ENCODE assay signal across 8 cellular contexts in genomic region chr5:81749562-81750307, GRCh38. TPM values are rescaled to one million over a fixed set of nuclear protein-coding genes. Genes with fewer than 3 reads are reported as not detected.
DNase-seq lines count a peak whose midpoint lies in the region; ATAC-seq, FAIRE-seq and TF ChIP-seq lines count a peak whose summit lies in the region.

No MANE protein-coding gene starts in this region.

- peak overlapping the region; percentile 65 for H2AFZ ChIP-seq in endothelial cell of umbilical vein (ENCODE audit: low read depth, low read length)

- H3K79me2 ChIP-seq in endothelial cell of umbilical vein (ENCODE audit: control insufficient read depth, insufficient read depth, low read length), result no peaks in the 10 kb centered on the region

- no peaks in the 10 kb centered on the region for H3K27me3 ChIP-seq in endothelial cell of umbilical vein (ENCODE audit: control insufficient read depth in 2 of 2, insufficient read depth in 2 of 2, low read length in 2 of 2)

- H3K36me3 ChIP-seq in KOPT-K1 (ENCODE audit: insufficient read depth, low read length) (no peaks in the 10 kb centered on the region), endothelial cell of umbilical vein (ENCODE audit: control insufficient read depth in 2 of 2, extremely low read depth in 1 of 2, insufficient read depth in 2 of 2, low read length in 2 of 2) (no peaks in the 10 kb centered on the region)

- H3K27me3 Mint-ChIP-seq in naive thymus-derived CD8-positive, alpha-beta T cell, result no peaks in the 10 kb centered on the region

- TF ChIP-seq CTCF in GM12873 (IDR thresholded peaks at IDR 0.05; ENCODE audit: insufficient read depth, low read depth, low read length, missing control alignments), result peak; percentile 14
- peak in 1 of 2 donors; percentile 1 for TF ChIP-seq CTCF in endothelial cell of umbilical vein (IDR thresholded peaks at IDR 0.05; ENCODE audit: extremely low read depth in 1 of 2, insufficient read depth in 1 of 2, low read depth in 1 of 2, low read length in 2 of 2)

- peak overlapping the region; percentile 92 to 99 (median 96) for H3K4me3 Mint-ChIP-seq in naive thymus-derived CD8-positive, alpha-beta T cell

- no peak for FAIRE-seq in endothelial cell of umbilical vein (lab: Jason Lieb, UNC)

- H3K9me3 ChIP-seq in KOPT-K1 (ENCODE audit: insufficient read depth, low read length, poor library complexity, severe bottlenecking), result no peaks in the 10 kb centered on the region
- H3K9me3 ChIP-seq in endothelial cell of umbilical vein (replicated peaks; ENCODE audit: control insufficient read depth, insufficient read depth, low read length), result no peaks in the 10 kb centered on the region

- POLR2A ChIA-PET in endothelial cell of umbilical vein (lab: Charles Lee), result interaction anchor here (0.6 to 1.9 kb wide), 2 partner anchors 102 to 418 kb away, joined by 3 to 37 read pairs; no protein-coding TSS in a partner anchor
- POLR2A ChIA-PET in naive thymus-derived CD8-positive, alpha-beta T cell (lab: Charles Lee), result interaction anchor here (0.6 to 4.3 kb wide), 10 partner anchors 8 to 529 kb away, joined by 4 to 190 read pairs (median 6); partner anchors contain the start of genes ATG10, RPS23 and ZCCHC9

- H3K4me3 ChIP-seq in endothelial cell of umbilical vein (replicated peaks in 1 of 3; ENCODE audit: insufficient read depth in 1 of 3, low read depth in 1 of 3, low read length in 3 of 3), result peak overlapping the region; percentile 40 to 69 (median 60)

- no peak for TF ChIP-seq POLR2A in endothelial cell of umbilical vein (IDR thresholded peaks at IDR 0.05; ENCODE audit: low read depth, low read length)

- H3K4me1 ChIP-seq in endothelial cell of umbilical vein (ENCODE audit: control insufficient read depth, extremely low read depth, insufficient read depth, low read length), result peaks cover 11% of the 10 kb centered on the region

- dilution Hi-C loops in endothelial cell of umbilical vein (cut with MboI; ENCODE audit: extremely low pct_ligation_motif_present, low sequenced_read_pairs), result no loop called here

- peak; percentile 51 for ATAC-seq in GM21723 (IDR thresholded peaks at IDR 0.05; ENCODE audit: unreplicated experiment)
- ATAC-seq in naive thymus-derived CD8-positive, alpha-beta T cell, result peak; percentile 24 to 29

- peak overlapping the region; percentile 69 for H3K27ac ChIP-seq in KOPT-K1 (ENCODE audit: low read depth, low read length, poor library complexity, severe bottlenecking)
- no peak overlapping the region for H3K27ac ChIP-seq in endothelial cell of umbilical vein (ENCODE audit: insufficient read depth, low read depth, low read length)

- H3K9ac ChIP-seq in endothelial cell of umbilical vein (replicated peaks; ENCODE audit: extremely low read depth, insufficient read depth, low read length), result peak overlapping the region; percentile 0

- no peaks in the 10 kb centered on the region for H4K20me1 ChIP-seq in endothelial cell of umbilical vein (replicated peaks; ENCODE audit: control insufficient read depth, extremely low read depth, insufficient read depth, low read length)

- DNase-seq in activated CD8-positive, alpha-beta memory T cell treated with anti-CD3 and anti-CD28 coated beads for 4 hours (ENCODE audit: low read depth in 2 of 2), result peak; percentile 9 to 10
- DNase-seq in endothelial cell of umbilical vein (ENCODE audit: low read depth, low spot score) (peak; percentile 14), superior temporal gyrus (ENCODE audit: extremely low spot score) (peak; percentile 44), NK-92 (lab: John Stamatoyannopoulos, UW; ENCODE audit: unreplicated experiment) (no peak)
- DNase-seq in naive thymus-derived CD8-positive, alpha-beta T cell, result peak; percentile 35 to 79 (median 53)

- no peaks in the 10 kb centered on the region for H3K36me3 Mint-ChIP-seq in naive thymus-derived CD8-positive, alpha-beta T cell

- intact Hi-C loops in endothelial cell of umbilical vein (cut with micrococcal nuclease), result loop anchor here (2.0 to 10.0 kb wide), 4 partner anchors 123 to 785 kb away; partner anchors contain the start of gene RASGRF2

- BruUV-seq in endothelial cell of umbilical vein (replicated peaks; lab: Mats Ljungman, UMichigan), result no TSS peak

- H3K9me1 ChIP-seq in endothelial cell of umbilical vein (replicated peaks; ENCODE audit: control insufficient read depth, extremely low read depth, insufficient read depth, low read length), result no peaks in the 10 kb centered on the region

- CTCF ChIA-PET in endothelial cell of umbilical vein (lab: Charles Lee), result interaction anchor here (0.7 to 4.6 kb wide), 14 partner anchors 38 to 450 kb away, joined by 3 to 89 read pairs (median 14); no protein-coding TSS in a partner anchor

- peaks cover 15 to 50% (median 43%) of the 10 kb centered on the region in 4 donors for H3K4me1 Mint-ChIP-seq in naive thymus-derived CD8-positive, alpha-beta T cell

- peak overlapping the region; percentile 25 for H3K4me2 ChIP-seq in endothelial cell of umbilical vein (ENCODE audit: insufficient read depth, low read length)

- H3K27ac Mint-ChIP-seq in naive thymus-derived CD8-positive, alpha-beta T cell, result peak overlapping the region; percentile 87 to 98 (median 92)

- H3K9me3 Mint-ChIP-seq in naive thymus-derived CD8-positive, alpha-beta T cell, result peaks cover 0 to 3% (median 0%) of the 10 kb centered on the region in 9 donors

TF ChIP-seq in endothelial cell of umbilical vein, 7 proteins besides CTCF, POLR2A, EP300 and RAD21:
- no peak for TF ChIP-seq MAX (IDR thresholded peaks at IDR 0.05; ENCODE audit: insufficient read depth, insufficient read length)

RNA-seq across cellular contexts. Expression of gene SSBP2, which starts 1.2 kb away (rescaled TPM):
- total RNA-seq in endothelial cell of umbilical vein, result 7.9 and 9.6 TPM in 2 replicates
- 11.3 and 11.5 TPM in 2 replicates for polyA plus RNA-seq in endothelial cell of umbilical vein
- polyA plus RNA-seq in endothelial cell of umbilical vein (2011; cell fraction: cytosol; rRNA removed), result 14.5 and 14.9 TPM in 2 replicates
- polyA plus RNA-seq in endothelial cell of umbilical vein (2011; cell fraction: nucleus; rRNA removed), result 19.1 and 23.3 TPM in 2 replicates
- polyA plus RNA-seq in endothelial cell of umbilical vein (2012), result 9.3 and 10.5 TPM in 2 replicates
- polyA minus RNA-seq in endothelial cell of umbilical vein, result 15.7 and 16.4 TPM in 2 replicates
- 5.9 TPM for polyA minus RNA-seq in endothelial cell of umbilical vein (2011; cell fraction: cytosol; rRNA and poly(A)+ RNA removed)
- polyA minus RNA-seq in endothelial cell of umbilical vein (2011; cell fraction: nucleus; rRNA and poly(A)+ RNA removed), result 16.5 and 21.1 TPM in 2 replicates
- 10 to 100 TPM; 40.2 to 40.6 TPM for total RNA-seq in naive thymus-derived CD8-positive, alpha-beta T cell
- 10 to 100 TPM; 36.4 to 43.8 (median 36.8) TPM for polyA plus RNA-seq in naive thymus-derived CD8-positive, alpha-beta T cell
